Comparison of ENCODE assay signal across 30 cellular contexts in the genomic region with DNA sequence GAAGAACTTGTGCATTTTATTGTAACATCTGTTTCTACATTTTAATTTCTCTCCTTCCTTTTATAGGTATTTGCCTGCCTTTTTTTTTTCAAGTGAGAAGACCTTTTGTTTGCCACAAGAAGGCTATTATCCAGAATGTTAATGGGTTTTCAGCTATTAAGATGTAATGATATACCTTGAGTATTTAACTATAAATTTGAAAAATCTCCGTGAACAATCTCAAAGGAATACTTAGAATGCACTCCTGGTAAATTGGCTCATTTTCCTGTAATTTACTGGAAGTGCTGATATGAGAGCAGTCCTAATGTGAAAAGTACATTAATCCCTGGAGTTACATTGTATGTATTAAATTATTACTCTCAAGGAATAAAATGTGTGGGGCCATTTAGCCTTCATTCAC.
"Had no signal": no experiment of that assay in that cellular context is flagged by ENCODE, and none has a peak within 500 bp of the region (broad histone marks: within the 10 kb centered on the region; RNA-seq: fewer than 3 reads in every experiment).

No MANE protein-coding gene starts in this region.

- H3K4me1 ChIP-seq: ascending aorta, Peyer's patch had no signal

- H3K4me3 ChIP-seq: ascending aorta, coronary artery, K562, Peyer's patch had no signal

- H3K36me3 ChIP-seq: WERI-Rb-1 had no signal

- DNase-seq: activated CD4-positive, alpha-beta memory T cell treated with anti-CD3 and anti-CD28 coated beads, Interleukin-2, amount 10 ng/mL, durations not matched to agents 7 days and 5 days; activated CD4-positive, alpha-beta T cell treated with anti-CD3 and anti-CD28 coated beads for 1 hour; activated CD4-positive, alpha-beta T cell treated with anti-CD3 and anti-CD28 coated beads for 48 hours; activated CD4-positive, CD25-positive, alpha-beta regulatory T cell; activated CD8-positive, alpha-beta memory T cell treated with anti-CD3 and anti-CD28 coated beads for 24 hours; activated CD8-positive, alpha-beta memory T cell treated with anti-CD3 and anti-CD28 coated beads, Interleukin-2, amount 10 ng/mL, durations not matched to agents 7 days and 5 days; activated CD8-positive, alpha-beta memory T cell treated with anti-CD3 and anti-CD28 coated beads, Interleukin-2, amount 50 U/mL, for 48 hours; activated effector memory CD4-positive, alpha-beta T cell treated with anti-CD3 and anti-CD28 coated beads, Interleukin-2, amount 50 U/mL, for 16 hours; activated naive CD4-positive, alpha-beta T cell treated with Interleukin-2 at 50 U/mL for 16 hours; activated naive CD8-positive, alpha-beta T cell treated with anti-CD3 and anti-CD28 coated beads, Interleukin-2, amount 10 ng/mL, durations not matched to agents 7 days and 5 days; activated T-cell treated with anti-CD3 and anti-CD28 coated beads, Interleukin-2, amount 50 U/mL, for 48 hours; amygdala; NCI-H1048; NCI-H146; NCI-H187; NCI-H2029 treated with DMSO at 0.1 percent for 48 hours; NCI-H2107; NCI-H510A; NCI-H526; NCI-H82; NK-92 treated with Interleukin-12 subunit alpha and Interleukin-12 subunit beta, amount 100 ng/mL, for 24 hours; PC-3; Peyer's patch; RPMI8226; SIG-M5; T1000; WERI-Rb-1 had no signal

- H3K27ac ChIP-seq: ascending aorta, coronary artery, Peyer's patch, WERI-Rb-1 had no signal

- H3K9me3 ChIP-seq: ascending aorta, Peyer's patch had no signal

- H3K27me3 ChIP-seq: ascending aorta, Peyer's patch had no signal
